Comparison of ENCODE assay signal across 1 cellular context in genomic region chr5:1779021-1779680, GRCh38.
TF ChIP-seq lines count a peak whose summit lies in the region.

No MANE protein-coding gene starts in this region.

TF ChIP-seq in WTC11, 78 proteins besides CTCF, POLR2A, EP300 and RAD21 (continued from another document):
- TF ChIP-seq, protein P1, sequence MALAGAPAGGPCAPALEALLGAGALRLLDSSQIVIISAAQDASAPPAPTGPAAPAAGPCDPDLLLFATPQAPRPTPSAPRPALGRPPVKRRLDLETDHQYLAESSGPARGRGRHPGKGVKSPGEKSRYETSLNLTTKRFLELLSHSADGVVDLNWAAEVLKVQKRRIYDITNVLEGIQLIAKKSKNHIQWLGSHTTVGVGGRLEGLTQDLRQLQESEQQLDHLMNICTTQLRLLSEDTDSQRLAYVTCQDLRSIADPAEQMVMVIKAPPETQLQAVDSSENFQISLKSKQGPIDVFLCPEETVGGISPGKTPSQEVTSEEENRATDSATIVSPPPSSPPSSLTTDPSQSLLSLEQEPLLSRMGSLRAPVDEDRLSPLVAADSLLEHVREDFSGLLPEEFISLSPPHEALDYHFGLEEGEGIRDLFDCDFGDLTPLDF (CRISPR knock-in tag; IDR thresholded peaks at IDR 0.05), result no peak
- TF ChIP-seq, protein P2, sequence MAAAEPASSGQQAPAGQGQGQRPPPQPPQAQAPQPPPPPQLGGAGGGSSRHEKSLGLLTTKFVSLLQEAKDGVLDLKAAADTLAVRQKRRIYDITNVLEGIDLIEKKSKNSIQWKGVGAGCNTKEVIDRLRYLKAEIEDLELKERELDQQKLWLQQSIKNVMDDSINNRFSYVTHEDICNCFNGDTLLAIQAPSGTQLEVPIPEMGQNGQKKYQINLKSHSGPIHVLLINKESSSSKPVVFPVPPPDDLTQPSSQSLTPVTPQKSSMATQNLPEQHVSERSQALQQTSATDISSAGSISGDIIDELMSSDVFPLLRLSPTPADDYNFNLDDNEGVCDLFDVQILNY (CRISPR knock-in tag; IDR thresholded peaks at IDR 0.05), result no peak
- TF ChIP-seq GTF2I (CRISPR knock-in tag; conservative IDR thresholded peaks at IDR 0.05) (no peak), HMGA2 (CRISPR knock-in tag; IDR thresholded peaks at IDR 0.05) (no peak), HMGXB4 (CRISPR knock-in tag; IDR thresholded peaks at IDR 0.05) (no peak), JAZF1 (CRISPR knock-in tag; IDR thresholded peaks at IDR 0.05) (no peak), ZBTB43 (CRISPR knock-in tag; IDR thresholded peaks at IDR 0.05) (no peak), KAT7 (CRISPR knock-in tag; IDR thresholded peaks at IDR 0.05; ENCODE audit: borderline replicate concordance) (no peak), NR3C1 (CRISPR knock-in tag; conservative IDR thresholded peaks at IDR 0.05; ENCODE audit: low read depth) (no peak), ZNF121 (CRISPR knock-in tag; IDR thresholded peaks at IDR 0.05) (no peak), ZNF425 (CRISPR knock-in tag; conservative IDR thresholded peaks at IDR 0.05) (no peak), CREM (CRISPR knock-in tag; IDR thresholded peaks at IDR 0.05) (no peak)
- TF ChIP-seq, protein P3, sequence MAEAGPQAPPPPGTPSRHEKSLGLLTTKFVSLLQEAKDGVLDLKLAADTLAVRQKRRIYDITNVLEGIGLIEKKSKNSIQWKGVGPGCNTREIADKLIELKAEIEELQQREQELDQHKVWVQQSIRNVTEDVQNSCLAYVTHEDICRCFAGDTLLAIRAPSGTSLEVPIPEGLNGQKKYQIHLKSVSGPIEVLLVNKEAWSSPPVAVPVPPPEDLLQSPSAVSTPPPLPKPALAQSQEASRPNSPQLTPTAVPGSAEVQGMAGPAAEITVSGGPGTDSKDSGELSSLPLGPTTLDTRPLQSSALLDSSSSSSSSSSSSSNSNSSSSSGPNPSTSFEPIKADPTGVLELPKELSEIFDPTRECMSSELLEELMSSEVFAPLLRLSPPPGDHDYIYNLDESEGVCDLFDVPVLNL (CRISPR knock-in tag; IDR thresholded peaks at IDR 0.05; ENCODE audit: borderline replicate concordance, low read depth), result no peak
- TF ChIP-seq, protein P4, sequence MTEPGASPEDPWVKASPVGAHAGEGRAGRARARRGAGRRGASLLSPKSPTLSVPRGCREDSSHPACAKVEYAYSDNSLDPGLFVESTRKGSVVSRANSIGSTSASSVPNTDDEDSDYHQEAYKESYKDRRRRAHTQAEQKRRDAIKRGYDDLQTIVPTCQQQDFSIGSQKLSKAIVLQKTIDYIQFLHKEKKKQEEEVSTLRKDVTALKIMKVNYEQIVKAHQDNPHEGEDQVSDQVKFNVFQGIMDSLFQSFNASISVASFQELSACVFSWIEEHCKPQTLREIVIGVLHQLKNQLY (CRISPR knock-in tag; IDR thresholded peaks at IDR 0.05), result no peak
- TF ChIP-seq, protein P5, sequence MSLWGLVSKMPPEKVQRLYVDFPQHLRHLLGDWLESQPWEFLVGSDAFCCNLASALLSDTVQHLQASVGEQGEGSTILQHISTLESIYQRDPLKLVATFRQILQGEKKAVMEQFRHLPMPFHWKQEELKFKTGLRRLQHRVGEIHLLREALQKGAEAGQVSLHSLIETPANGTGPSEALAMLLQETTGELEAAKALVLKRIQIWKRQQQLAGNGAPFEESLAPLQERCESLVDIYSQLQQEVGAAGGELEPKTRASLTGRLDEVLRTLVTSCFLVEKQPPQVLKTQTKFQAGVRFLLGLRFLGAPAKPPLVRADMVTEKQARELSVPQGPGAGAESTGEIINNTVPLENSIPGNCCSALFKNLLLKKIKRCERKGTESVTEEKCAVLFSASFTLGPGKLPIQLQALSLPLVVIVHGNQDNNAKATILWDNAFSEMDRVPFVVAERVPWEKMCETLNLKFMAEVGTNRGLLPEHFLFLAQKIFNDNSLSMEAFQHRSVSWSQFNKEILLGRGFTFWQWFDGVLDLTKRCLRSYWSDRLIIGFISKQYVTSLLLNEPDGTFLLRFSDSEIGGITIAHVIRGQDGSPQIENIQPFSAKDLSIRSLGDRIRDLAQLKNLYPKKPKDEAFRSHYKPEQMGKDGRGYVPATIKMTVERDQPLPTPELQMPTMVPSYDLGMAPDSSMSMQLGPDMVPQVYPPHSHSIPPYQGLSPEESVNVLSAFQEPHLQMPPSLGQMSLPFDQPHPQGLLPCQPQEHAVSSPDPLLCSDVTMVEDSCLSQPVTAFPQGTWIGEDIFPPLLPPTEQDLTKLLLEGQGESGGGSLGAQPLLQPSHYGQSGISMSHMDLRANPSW (CRISPR knock-in tag; conservative IDR thresholded peaks at IDR 0.05; ENCODE audit: low read depth), result no peak
- TF ChIP-seq, protein P6, sequence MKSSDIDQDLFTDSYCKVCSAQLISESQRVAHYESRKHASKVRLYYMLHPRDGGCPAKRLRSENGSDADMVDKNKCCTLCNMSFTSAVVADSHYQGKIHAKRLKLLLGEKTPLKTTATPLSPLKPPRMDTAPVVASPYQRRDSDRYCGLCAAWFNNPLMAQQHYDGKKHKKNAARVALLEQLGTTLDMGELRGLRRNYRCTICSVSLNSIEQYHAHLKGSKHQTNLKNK (CRISPR knock-in tag; IDR thresholded peaks at IDR 0.05), result no peak
